In the genomic region with DNA sequence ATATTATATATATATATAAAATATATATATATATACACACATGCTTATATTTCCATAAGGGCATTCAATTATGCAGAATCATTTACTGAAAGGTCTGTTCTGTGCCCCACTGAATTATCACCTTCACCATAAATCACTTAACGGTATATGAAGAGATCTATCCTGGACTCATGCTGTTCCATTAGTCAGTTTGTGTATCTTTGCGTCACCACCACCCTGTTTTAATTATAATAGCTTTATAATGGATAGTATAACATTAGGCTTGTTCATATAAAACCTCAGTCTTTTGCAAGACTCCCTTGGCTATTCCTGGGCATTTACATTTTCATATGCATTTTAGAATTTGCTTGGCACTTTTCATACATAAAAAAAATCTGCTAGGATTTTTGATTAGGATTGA, we compare ENCODE assay signal across 18 cellular contexts. TPM values are rescaled to one million over a fixed set of nuclear protein-coding genes. Genes with fewer than 3 reads are reported as not detected.
"Had no signal": no experiment of that assay in that cellular context is flagged by ENCODE, and none has a peak within 500 bp of the region (broad histone marks: within the 10 kb centered on the region; RNA-seq: fewer than 3 reads in every experiment).

No MANE protein-coding gene starts in this region.

- H3K4me3 ChIP-seq: coronary artery, dorsolateral prefrontal cortex, gastroesophageal sphincter, left ventricle myocardium inferior, lower lobe of right lung, testis, transverse colon had no signal

- H3K27me3 ChIP-seq: dorsolateral prefrontal cortex, gastroesophageal sphincter, testis, transverse colon had no signal

- DNase-seq: dorsolateral prefrontal cortex; effector CD8-positive, alpha-beta T cell; immature natural killer cell; kidney; left cardiac atrium; left ventricle myocardium inferior; lower lobe of right lung; natural killer cell; posterior cingulate gyrus; stimulated activated CD4-positive, alpha-beta T cell treated with anti-CD3 and anti-CD28 coated beads, Interleukin-2, amount 100 ng/mL, for 24 hours; stimulated activated CD4-positive, alpha-beta T cell treated with anti-CD3 and anti-CD28 coated beads, Interleukin-4, amount 100 ng/mL, for 4 hours; stimulated activated naive B cell treated with anti-CD40 and anti-IgM and Interleukin-4, amounts not matched to agents 10 μg/mL and 1 μg/mL and 100 μg/mL, for 72 hours; stimulated activated naive CD8-positive, alpha-beta T cell treated with anti-CD3 and anti-CD28 coated beads, Interleukin-15, amount 100 ng/mL, for 72 hours; testis; transverse colon had no signal

- FAIRE-seq: kidney had no signal

- H3K4me1 ChIP-seq: gastroesophageal sphincter, left ventricle myocardium inferior, lower lobe of right lung, testis, transverse colon had no signal

- H3K27ac ChIP-seq: coronary artery, dorsolateral prefrontal cortex, gastroesophageal sphincter, left ventricle myocardium inferior, lower lobe of right lung, testis, transverse colon had no signal

- H3K36me3 ChIP-seq: gastroesophageal sphincter, left ventricle myocardium inferior, lower lobe of right lung, transverse colon had no signal

- H3K9me3 ChIP-seq: gastroesophageal sphincter, left ventricle myocardium inferior, lower lobe of right lung, testis, transverse colon had no signal

RNA-seq across cellular contexts. Expression of gene WDR17, which starts 19.1 kb away (rescaled TPM):
- total RNA-seq: myocyte had no signal
- polyA plus RNA-seq: immature natural killer cell had no signal
